22 cellular contexts compared by ENCODE assay signal in genomic region chr3:52030725-52031330, GRCh38. TPM values are rescaled to one million over a fixed set of nuclear protein-coding genes. Genes with fewer than 3 reads are reported as not detected.
DNase-seq lines count a peak whose midpoint lies in the region; ATAC-seq and TF ChIP-seq lines count a peak whose summit lies in the region.
"Had no signal": no experiment of that assay in that cellular context is flagged by ENCODE, and none has a peak within 500 bp of the region (broad histone marks: within the 10 kb centered on the region; RNA-seq: fewer than 3 reads in every experiment).

No MANE protein-coding gene starts in this region.

- H3K27me3 Mint-ChIP-seq in activated T-helper 1 cell treated with anti-CD3 and anti-CD28 coated beads, Interleukin-12 subunit alpha, Interleukin-12 subunit beta, Interleukin-2, Interleukin-4 antibody, amounts not matched to agents 30 ng/mL and 10 ng/mL and 1 ng/mL, durations not matched to agents 14 hours and 24 hours and 36 hours (ENCODE audit: insufficient read depth): peaks cover 2% of the 10 kb centered on the region

- no peak for TF ChIP-seq POLR2A in vagina (IDR thresholded peaks at IDR 0.05)

- no peaks in the 10 kb centered on the region for H3K27me3 ChIP-seq in right atrium auricular region
- no peaks in the 10 kb centered on the region for H3K27me3 ChIP-seq in mammary epithelial cell (ENCODE audit: insufficient read depth, low read length)
- H3K27me3 ChIP-seq in foreskin keratinocyte: no peaks in the 10 kb centered on the region
- H3K27me3 ChIP-seq in vagina: no peaks in the 10 kb centered on the region
- H3K27me3 ChIP-seq: BLaER1, SJSA1 had no signal

- intact Hi-C loops in cardiac septum (cut with DNase I) (no loop called here), mammary epithelial cell (cut with micrococcal nuclease) (no loop called here), vagina (cut with DNase I) (no loop called here)
- intact Hi-C loops in activated T-helper 1 cell treated with anti-CD3 and anti-CD28 coated beads, Interleukin-12 subunit alpha, Interleukin-12 subunit beta, Interleukin-2, Interleukin-4 antibody, amounts not matched to agents 30 ng/mL and 10 ng/mL and 1 ng/mL, durations not matched to agents 14 hours and 24 hours and 36 hours (cut with micrococcal nuclease): no loop called here

- no peak overlapping the region for H3K27ac Mint-ChIP-seq in activated T-helper 1 cell treated with anti-CD3 and anti-CD28 coated beads, Interleukin-12 subunit alpha, Interleukin-12 subunit beta, Interleukin-2, Interleukin-4 antibody, amounts not matched to agents 30 ng/mL and 10 ng/mL and 1 ng/mL, durations not matched to agents 14 hours and 24 hours and 36 hours
- H3K27ac Mint-ChIP-seq: CD8-positive, alpha-beta T cell had no signal

- no peak overlapping the region for H3K4me3 Mint-ChIP-seq in activated T-helper 1 cell treated with anti-CD3 and anti-CD28 coated beads, Interleukin-12 subunit alpha, Interleukin-12 subunit beta, Interleukin-2, Interleukin-4 antibody, amounts not matched to agents 30 ng/mL and 10 ng/mL and 1 ng/mL, durations not matched to agents 14 hours and 24 hours and 36 hours
- H3K4me3 Mint-ChIP-seq: CD8-positive, alpha-beta T cell had no signal

- no peaks in the 10 kb centered on the region for H3K36me3 ChIP-seq in right atrium auricular region
- H3K36me3 ChIP-seq in mammary epithelial cell (ENCODE audit: insufficient read depth, low read length): no peaks in the 10 kb centered on the region
- H3K36me3 ChIP-seq in vagina: no peaks in the 10 kb centered on the region
- H3K36me3 ChIP-seq: BLaER1, SJSA1 had no signal

- TF ChIP-seq CTCF in right atrium auricular region (IDR thresholded peaks at IDR 0.05) (no peak), mammary epithelial cell (conservative IDR thresholded peaks at IDR 0.05 in 1 of 2, IDR thresholded peaks at IDR 0.05 in 1 of 2; ENCODE audit: extremely low read depth in 1 of 2, insufficient read depth in 1 of 2, low read depth in 1 of 2, low read length in 2 of 2) (no peak), foreskin keratinocyte (conservative IDR thresholded peaks at IDR 0.05) (no peak), vagina (IDR thresholded peaks at IDR 0.05) (no peak)

- no peak overlapping the region for H3K4me2 ChIP-seq in mammary epithelial cell (ENCODE audit: insufficient read depth, low read depth, low read length)
- H3K4me2 ChIP-seq: A549, BLaER1 had no signal

- H3K9me3 ChIP-seq in right atrium auricular region (no peaks in the 10 kb centered on the region), mammary epithelial cell (replicated peaks; ENCODE audit: insufficient read depth, low read length) (peaks cover 4% of the 10 kb centered on the region), vagina (no peaks in the 10 kb centered on the region)
- H3K9me3 ChIP-seq: A549, BLaER1, SJSA1 had no signal

- peaks cover 0 to 38% of the 10 kb centered on the region in 2 donors for H3K4me1 ChIP-seq in right atrium auricular region
- peaks cover 23% of the 10 kb centered on the region for H3K4me1 ChIP-seq in mammary epithelial cell (ENCODE audit: insufficient read depth, low read length)
- peaks cover 11% of the 10 kb centered on the region for H3K4me1 ChIP-seq in foreskin keratinocyte
- peaks cover 13% of the 10 kb centered on the region for H3K4me1 ChIP-seq in vagina
- H3K4me1 ChIP-seq: A549, SJSA1 had no signal

- BruUV-seq in mammary epithelial cell (replicated peaks; lab: Mats Ljungman, UMichigan): TSS peak; percentile 48

- peak overlapping the region; percentile 23 for H2AFZ ChIP-seq in mammary epithelial cell (ENCODE audit: low read depth, low read length)

- in situ Hi-C loops in mammary epithelial cell (cut with MboI; ENCODE audit: low sequenced_read_pairs in 2 of 2): no loop called here

- H3K36me3 Mint-ChIP-seq in activated T-helper 1 cell treated with anti-CD3 and anti-CD28 coated beads, Interleukin-12 subunit alpha, Interleukin-12 subunit beta, Interleukin-2, Interleukin-4 antibody, amounts not matched to agents 30 ng/mL and 10 ng/mL and 1 ng/mL, durations not matched to agents 14 hours and 24 hours and 36 hours (ENCODE audit: low read depth): no peaks in the 10 kb centered on the region
- H3K36me3 Mint-ChIP-seq: CD8-positive, alpha-beta T cell had no signal

- WGBS in mammary epithelial cell (ENCODE audit: low coverage, missing lambda C conversion rate): 38% methylated on average over 11 of the region's 12 CpGs

- DNase-seq in right atrium auricular region (ENCODE audit: low spot score): no peak
- no peak for DNase-seq in cardiac septum (ENCODE audit: low spot score)
- DNase-seq in mammary epithelial cell: peak; percentile 86
- DNase-seq in foreskin keratinocyte: peak; percentile 60 to 84
- no peak for DNase-seq in vagina (ENCODE audit: extremely low spot score in 2 of 2)
- DNase-seq in NCI-H345 treated with DMSO at 0.1 percent for 48 hours (lab: John Stamatoyannopoulos, UW; ENCODE audit: unreplicated experiment): no peak
- DNase-seq in activated T-helper 1 cell treated with anti-CD3 and anti-CD28 coated beads, Interleukin-12 subunit alpha, Interleukin-12 subunit beta, Interleukin-2, Interleukin-4 antibody, amounts not matched to agents 30 ng/mL and 10 ng/mL and 1 ng/mL, durations not matched to agents 14 hours and 24 hours and 36 hours (ENCODE audit: low spot score): no peak
- DNase-seq in T1000 (lab: John Stamatoyannopoulos, UW): no peak
- DNase-seq: Calu3; CD8-positive, alpha-beta T cell; DMS53; EL; KG1; NCI-H1417; NCI-H187 treated with DMSO at 0.1 percent for 48 hours; NCI-H226; NCI-H526; PC-3; RPMI8226 had no signal

- CTCF ChIA-PET in mammary epithelial cell (lab: Charles Lee; ENCODE audit: low non-redundant PET): no interaction called here

- H3K27ac ChIP-seq in right atrium auricular region (peak overlapping the region; percentile 79 to 96), mammary epithelial cell (ENCODE audit: insufficient read depth, low read depth, low read length) (no peak overlapping the region), foreskin keratinocyte (peak overlapping the region; percentile 63), vagina (peak overlapping the region; percentile 22)
- H3K27ac ChIP-seq: A549, BLaER1, SJSA1 had no signal

- H3K9me3 Mint-ChIP-seq in activated T-helper 1 cell treated with anti-CD3 and anti-CD28 coated beads, Interleukin-12 subunit alpha, Interleukin-12 subunit beta, Interleukin-2, Interleukin-4 antibody, amounts not matched to agents 30 ng/mL and 10 ng/mL and 1 ng/mL, durations not matched to agents 14 hours and 24 hours and 36 hours: no peaks in the 10 kb centered on the region
- H3K9me3 Mint-ChIP-seq: CD8-positive, alpha-beta T cell had no signal

- no peak overlapping the region for H3K9ac ChIP-seq in mammary epithelial cell (ENCODE audit: insufficient read depth, low read length)
- H3K9ac ChIP-seq: BLaER1 had no signal

- peak; percentile 88 for ATAC-seq in foreskin keratinocyte
- ATAC-seq: A549; CD8-positive, alpha-beta T cell; PC-3 had no signal

- dilution Hi-C loops in mammary epithelial cell (cut with HindIII; ENCODE audit: low sequenced_read_pairs): no loop called here

- no peaks in the 10 kb centered on the region for H4K20me1 ChIP-seq in mammary epithelial cell (ENCODE audit: insufficient read depth, low read length)
- H4K20me1 ChIP-seq: BLaER1 had no signal

- H3K79me2 ChIP-seq in mammary epithelial cell (ENCODE audit: insufficient read depth, low read length): no peaks in the 10 kb centered on the region

- no peaks in the 10 kb centered on the region for H3K4me1 Mint-ChIP-seq in activated T-helper 1 cell treated with anti-CD3 and anti-CD28 coated beads, Interleukin-12 subunit alpha, Interleukin-12 subunit beta, Interleukin-2, Interleukin-4 antibody, amounts not matched to agents 30 ng/mL and 10 ng/mL and 1 ng/mL, durations not matched to agents 14 hours and 24 hours and 36 hours (ENCODE audit: low read depth)

- no peak overlapping the region for H3K4me3 ChIP-seq in right atrium auricular region
- no peak overlapping the region for H3K4me3 ChIP-seq in mammary epithelial cell (replicated peaks in 1 of 3; ENCODE audit: insufficient read depth in 1 of 3, low read depth in 2 of 3, low read length in 3 of 3)
- H3K4me3 ChIP-seq in vagina: no peak overlapping the region
- H3K4me3 ChIP-seq: A549, BLaER1, SJSA1 had no signal

RNA-seq across cellular contexts. Expression of gene DUSP7, which starts 25.5 kb away (rescaled TPM):
- 10 to 100 TPM; 17.7 to 33.7 TPM for total RNA-seq in right atrium auricular region
- 21.2 TPM for total RNA-seq in cardiac septum
- total RNA-seq in mammary epithelial cell: 100 to 1,000 TPM in 1 of 2 donors, 10 to 100 TPM in 1; 64.7 to 167 TPM
- polyA plus RNA-seq in mammary epithelial cell: 212 TPM
- 293 TPM for polyA minus RNA-seq in mammary epithelial cell
- 119 and 131 TPM in 2 replicates for total RNA-seq in foreskin keratinocyte
- polyA plus RNA-seq in foreskin keratinocyte: 107 and 117 TPM in 2 replicates
- 59.9 TPM for total RNA-seq in vagina
- 35.4 and 37.4 TPM in 2 replicates for total RNA-seq in activated T-helper 1 cell treated with anti-CD3 and anti-CD28 coated beads, Interleukin-12 subunit alpha, Interleukin-12 subunit beta, Interleukin-2, Interleukin-4 antibody, amounts not matched to agents 30 ng/mL and 10 ng/mL and 1 ng/mL, durations not matched to agents 14 hours and 24 hours and 36 hours

RNA-seq across cellular contexts. Expression of gene RPL29, which starts 35.1 kb away (rescaled TPM):
- total RNA-seq in right atrium auricular region (1,000 to 10,000 TPM in 1 of 2 donors, 100 to 1,000 TPM in 1; 658 to 1,017 TPM), cardiac septum (466 TPM), mammary epithelial cell (1,000 to 10,000 TPM; 1,040 to 1,174 TPM), foreskin keratinocyte (1,319 and 1,629 TPM in 2 replicates), vagina (1,678 TPM)
- polyA plus RNA-seq in mammary epithelial cell (2,670 TPM), foreskin keratinocyte (2,404 and 2,789 TPM in 2 replicates)
- polyA minus RNA-seq in mammary epithelial cell: 407 TPM
- total RNA-seq in activated T-helper 1 cell treated with anti-CD3 and anti-CD28 coated beads, Interleukin-12 subunit alpha, Interleukin-12 subunit beta, Interleukin-2, Interleukin-4 antibody, amounts not matched to agents 30 ng/mL and 10 ng/mL and 1 ng/mL, durations not matched to agents 14 hours and 24 hours and 36 hours: 1,590 and 1,596 TPM in 2 replicates

RNA-seq across cellular contexts. Expression of gene ACY1, which starts 47.5 kb away (rescaled TPM):
- total RNA-seq in right atrium auricular region (10 to 100 TPM; 26.0 to 29.8 TPM), cardiac septum (20.3 TPM), mammary epithelial cell (100 to 1,000 TPM in 1 of 2 donors, 10 to 100 TPM in 1; 90.5 to 107 TPM), foreskin keratinocyte (62.3 and 69.9 TPM in 2 replicates), vagina (29.7 TPM)
- polyA plus RNA-seq in mammary epithelial cell (129 TPM), foreskin keratinocyte (62.5 and 73.2 TPM in 2 replicates)
- polyA minus RNA-seq in mammary epithelial cell: 147 TPM
- 58.0 and 58.5 TPM in 2 replicates for total RNA-seq in activated T-helper 1 cell treated with anti-CD3 and anti-CD28 coated beads, Interleukin-12 subunit alpha, Interleukin-12 subunit beta, Interleukin-2, Interleukin-4 antibody, amounts not matched to agents 30 ng/mL and 10 ng/mL and 1 ng/mL, durations not matched to agents 14 hours and 24 hours and 36 hours

RNA-seq across cellular contexts. Expression of gene ABHD14A, which starts 56.0 kb away (rescaled TPM):
- total RNA-seq in right atrium auricular region (10 to 100 TPM; 21.0 to 31.3 TPM), cardiac septum (12.5 TPM), mammary epithelial cell (10 to 100 TPM in 1 of 2 donors, 1 to 10 TPM in 1; 9.7 to 10.0 TPM), foreskin keratinocyte (4.9 and 5.6 TPM in 2 replicates), vagina (31.9 TPM)
- polyA plus RNA-seq in mammary epithelial cell (15.4 TPM), foreskin keratinocyte (8.9 and 9.5 TPM in 2 replicates)
- 3.2 TPM for polyA minus RNA-seq in mammary epithelial cell
- 12.8 and 13.3 TPM in 2 replicates for total RNA-seq in activated T-helper 1 cell treated with anti-CD3 and anti-CD28 coated beads, Interleukin-12 subunit alpha, Interleukin-12 subunit beta, Interleukin-2, Interleukin-4 antibody, amounts not matched to agents 30 ng/mL and 10 ng/mL and 1 ng/mL, durations not matched to agents 14 hours and 24 hours and 36 hours

RNA-seq across cellular contexts. Expression of gene ABHD14B, which starts 57.0 kb away (rescaled TPM):
- total RNA-seq in right atrium auricular region (10 to 100 TPM; 15.6 to 20.9 TPM), cardiac septum (13.6 TPM), mammary epithelial cell (10 to 100 TPM; 20.5 to 24.9 TPM), foreskin keratinocyte (23.0 and 25.8 TPM in 2 replicates), vagina (46.9 TPM)
- polyA plus RNA-seq in mammary epithelial cell (34.8 TPM), foreskin keratinocyte (30.5 and 33.6 TPM in 2 replicates)
- polyA minus RNA-seq in mammary epithelial cell: 29.5 TPM
- total RNA-seq in activated T-helper 1 cell treated with anti-CD3 and anti-CD28 coated beads, Interleukin-12 subunit alpha, Interleukin-12 subunit beta, Interleukin-2, Interleukin-4 antibody, amounts not matched to agents 30 ng/mL and 10 ng/mL and 1 ng/mL, durations not matched to agents 14 hours and 24 hours and 36 hours: 37.9 and 38.0 TPM in 2 replicates

Comparison
In these comparisons a context has a peak if more than half of its experiments do, and no peak if none do; other contexts are left out.
1. DNase-seq: peak in mammary epithelial cell (single experiment) and foreskin keratinocyte (2 of 2); none in right atrium auricular region (single experiment), cardiac septum (single experiment), vagina (0 of 2), NCI-H345 treated with DMSO at 0.1 percent for 48 hours (single experiment), activated T-helper 1 cell treated with anti-CD3 and anti-CD28 coated beads, Interleukin-12 subunit alpha, Interleukin-12 subunit beta, Interleukin-2, Interleukin-4 antibody, amounts not matched to agents 30 ng/mL and 10 ng/mL and 1 ng/mL, durations not matched to agents 14 hours and 24 hours and 36 hours (single experiment) and T1000 (single experiment).